Comparison of ENCODE assay signal across 13 cellular contexts in genomic region chr5:149776376-149777305, GRCh38. TPM values are rescaled to one million over a fixed set of nuclear protein-coding genes. Genes with fewer than 3 reads are reported as not detected.
DNase-seq lines count a peak whose midpoint lies in the region; ATAC-seq and TF ChIP-seq lines count a peak whose summit lies in the region.
"Had no signal": no experiment of that assay in that cellular context is flagged by ENCODE, and none has a peak within 500 bp of the region (broad histone marks: within the 10 kb centered on the region; RNA-seq: fewer than 3 reads in every experiment).

No MANE protein-coding gene starts in this region.

- no peak for TF ChIP-seq POLR2A in gastroesophageal sphincter (IDR thresholded peaks at IDR 0.05)
- no peak for TF ChIP-seq POLR2A in gastrocnemius medialis (IDR thresholded peaks at IDR 0.05)

- no peaks in the 10 kb centered on the region for H3K9me2 ChIP-seq in OCI-LY1 (ENCODE audit: low read depth, low read length)

- H4K20me1 ChIP-seq in OCI-LY1 (ENCODE audit: insufficient read depth, low read length), result no peaks in the 10 kb centered on the region

- H3K27me3 ChIP-seq in OCI-LY1 (ENCODE audit: insufficient read depth, low read length), result no peaks in the 10 kb centered on the region
- no peaks in the 10 kb centered on the region for H3K27me3 ChIP-seq in gastroesophageal sphincter
- H3K27me3 ChIP-seq in gastrocnemius medialis, result no peaks in the 10 kb centered on the region

- peaks cover 62% of the 10 kb centered on the region for H3K4me1 ChIP-seq in OCI-LY1 (ENCODE audit: insufficient read depth, low read length, severe bottlenecking)
- peaks cover 0 to 96% (median 24%) of the 10 kb centered on the region in 3 donors for H3K4me1 ChIP-seq in gastroesophageal sphincter
- peaks cover 76 to 80% of the 10 kb centered on the region in 2 donors for H3K4me1 ChIP-seq in gastrocnemius medialis

- H3K79me2 ChIP-seq in OCI-LY1 (ENCODE audit: insufficient read depth, low read length), result 0 out of 2 replicates have a peak, but pooled peaks cover 4% of the 10 kb centered on the region

- no peak overlapping the region; the same call in 1 of the 2 replicates for H3K9ac ChIP-seq in OCI-LY1 (ENCODE audit: low read length)
- H3K9ac ChIP-seq: parathyroid adenoma had no signal

- H3K4me3 ChIP-seq in OCI-LY1 (ENCODE audit: low read depth, low read length, poor library complexity, severe bottlenecking) (no peak overlapping the region), gastroesophageal sphincter (no peak overlapping the region), gastrocnemius medialis (no peak overlapping the region)

- H3F3A ChIP-seq in OCI-LY1 (ENCODE audit: insufficient read depth, low read length), result 0 out of 2 replicates have a peak, but pooled peaks cover 2% of the 10 kb centered on the region

- WGBS in gastroesophageal sphincter (ENCODE audit: low coverage in 1 of 2), 2 donors, result 38 to 56% methylated on average over 5 of the region's 9 CpGs

- intact Hi-C loops in gastrocnemius medialis (cut with DNase I; ENCODE audit: low total_unique reads), result no loop called here

- no peak for ATAC-seq in gastroesophageal sphincter
- no peak for ATAC-seq in gastrocnemius medialis
- ATAC-seq in HG03135 (IDR thresholded peaks at IDR 0.05; ENCODE audit: unreplicated experiment), result no peak

- no peak for TF ChIP-seq CTCF in OCI-LY1 (IDR thresholded peaks at IDR 0.05; ENCODE audit: low read length)
- TF ChIP-seq CTCF in gastroesophageal sphincter (IDR thresholded peaks at IDR 0.05), result no peak
- no peak for TF ChIP-seq CTCF in gastrocnemius medialis (IDR thresholded peaks at IDR 0.05 in 4 of 5, conservative IDR thresholded peaks at IDR 0.05 in 1 of 5)

- no peaks in the 10 kb centered on the region for H3K9me3 ChIP-seq in OCI-LY1 (ENCODE audit: low read length)
- peaks cover 0 to 6% (median 0%) of the 10 kb centered on the region in 3 donors for H3K9me3 ChIP-seq in gastroesophageal sphincter
- no peaks in the 10 kb centered on the region for H3K9me3 ChIP-seq in gastrocnemius medialis

- in situ Hi-C loops in gastrocnemius medialis (cut with MboI; ENCODE audit: low sequenced_read_pairs in 4 of 4), result no loop called here

- H3K27ac ChIP-seq in OCI-LY1 (ENCODE audit: low read depth, low read length, poor library complexity, severe bottlenecking) (peak overlapping the region; percentile 62), gastroesophageal sphincter (peak overlapping the region; percentile 51 to 93 (median 86)), gastrocnemius medialis (peak overlapping the region; percentile 67 to 87 (median 72))
- H3K27ac ChIP-seq: 22Rv1, HL-60, parathyroid adenoma had no signal

- peak overlapping the region; percentile 42; the same call in 1 of the 2 replicates for H3K4me2 ChIP-seq in OCI-LY1 (ENCODE audit: low read length)

- no peak for TF ChIP-seq EP300 in gastroesophageal sphincter (IDR thresholded peaks at IDR 0.05)

- peak; percentile 21 for DNase-seq in DMS153 (lab: John Stamatoyannopoulos, UW)
- DNase-seq in DMS153 treated with DMSO at 0.1 percent for 48 hours (lab: John Stamatoyannopoulos, UW; ENCODE audit: unreplicated experiment), result no peak
- no peak for DNase-seq in gastrocnemius medialis
- no peak for DNase-seq in GDM1 (lab: John Stamatoyannopoulos, UW)
- DNase-seq in amygdala (lab: John Stamatoyannopoulos, UW), result no peak
- DNase-seq: effector memory CD4-positive, alpha-beta T cell; NCI-H1417 had no signal

- no peak overlapping the region for H2AFZ ChIP-seq in OCI-LY1 (ENCODE audit: low read length)
- H2AFZ ChIP-seq: parathyroid adenoma had no signal

- H3K36me3 ChIP-seq in OCI-LY1 (ENCODE audit: insufficient read depth, low read length) (peaks cover 18% of the 10 kb centered on the region; the same call in 1 of the 2 replicates), gastroesophageal sphincter (no peaks in the 10 kb centered on the region), gastrocnemius medialis (no peaks in the 10 kb centered on the region)

RNA-seq across cellular contexts. Expression of gene PPARGC1B, which starts 46.5 kb away (rescaled TPM):
- 10 to 100 TPM in 2 of 4 donors, 1 to 10 TPM in 2; 5.1 to 15.3 (median 9.6) TPM for total RNA-seq in gastroesophageal sphincter
- 1 to 10 TPM; 3.9 to 6.8 (median 4.8) TPM for total RNA-seq in gastrocnemius medialis
